In the genomic region with DNA sequence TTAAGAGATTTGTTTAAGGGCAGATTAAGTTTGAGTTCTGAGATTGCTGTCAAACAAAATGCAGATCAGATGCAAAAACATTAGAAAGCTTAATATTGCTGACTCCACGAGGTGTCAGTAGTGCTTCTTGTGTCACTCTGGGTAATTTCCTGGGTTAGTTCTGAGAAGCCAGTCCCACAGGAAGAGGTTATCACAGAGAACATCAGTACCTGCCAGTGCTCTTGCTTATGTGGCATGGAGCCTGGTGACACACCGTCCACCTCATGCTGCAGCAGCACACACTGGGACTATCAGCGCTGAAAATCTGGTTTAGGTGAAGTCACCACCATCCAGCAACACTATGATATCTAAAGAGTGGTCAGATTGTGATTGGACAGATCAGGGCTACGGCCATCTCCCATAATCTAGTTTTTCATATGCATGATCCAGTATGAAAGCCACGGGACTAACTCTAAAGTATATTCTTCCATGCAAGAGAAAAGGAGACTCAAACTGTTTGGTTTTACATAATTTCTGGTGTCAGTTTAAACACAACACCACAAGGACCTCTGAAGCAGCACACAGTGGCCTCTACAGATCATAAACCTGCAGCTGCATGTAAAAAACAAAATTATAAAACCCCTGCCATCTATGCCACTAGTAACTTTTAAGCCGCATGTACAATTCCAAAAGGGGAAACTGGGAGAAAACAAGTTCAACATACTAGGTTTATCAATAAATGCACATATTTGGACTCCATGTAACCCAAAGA, we compare ENCODE assay signal across 9 cellular contexts. TPM values are rescaled to one million over a fixed set of nuclear protein-coding genes. Genes with fewer than 3 reads are reported as not detected.
DNase-seq lines count a peak whose midpoint lies in the region; ATAC-seq and TF ChIP-seq lines count a peak whose summit lies in the region.
"Had no signal": no experiment of that assay in that cellular context is flagged by ENCODE, and none has a peak within 500 bp of the region (broad histone marks: within the 10 kb centered on the region; RNA-seq: fewer than 3 reads in every experiment).

No MANE protein-coding gene starts in this region.

- 49 to 52% methylated on average over 6 of the region's 6 CpGs for WGBS in heart right ventricle, 2 donors

- peak overlapping the region; percentile 68 for H3K4me3 Mint-ChIP-seq in activated T-helper 17 cell treated with anti-CD3 and anti-CD28 coated beads, Interleukin-2, amount 50 U/mL, for 72 hours

- H3K4me3 ChIP-seq in PC-9 (no peak overlapping the region), heart right ventricle (no peak overlapping the region)
- H3K4me3 ChIP-seq: SJSA1 had no signal

- H3F3A ChIP-seq in PC-9 (ENCODE audit: insufficient read depth, low read depth) = 0 out of 2 replicates have a peak, but pooled peaks cover 5% of the 10 kb centered on the region

- no peaks in the 10 kb centered on the region for H3K79me2 ChIP-seq in PC-9 (ENCODE audit: low read depth)

- H4K20me1 ChIP-seq in PC-9 (ENCODE audit: insufficient read depth) = no peaks in the 10 kb centered on the region

- H3K9me2 ChIP-seq in PC-9 (ENCODE audit: insufficient read depth) = no peaks in the 10 kb centered on the region; the same call in 1 of the 2 replicates

- peak overlapping the region; percentile 15 for H3K4me2 ChIP-seq in PC-9

- no peaks in the 10 kb centered on the region for H3K27me3 Mint-ChIP-seq in activated T-helper 17 cell treated with anti-CD3 and anti-CD28 coated beads, Interleukin-2, amount 50 U/mL, for 72 hours

- no TSS peak for BruUV-seq in PC-9 (replicated peaks; lab: Mats Ljungman, UMichigan)

- intact Hi-C loops in PC-9 (cut with micrococcal nuclease; ENCODE audit: unreplicated experiment) = loop anchor here (1.0 to 5.0 kb wide), 7 partner anchors 43 to 404 kb away; a partner anchor contains a TSS
- intact Hi-C loops in heart right ventricle (cut with DNase I) = loop anchor here in 7 of 10 donors (2.0 to 10.0 kb wide), 8 partner anchors 67 to 403 kb away; a partner anchor contains a TSS

- no peak overlapping the region for H2AFZ ChIP-seq in PC-9

- ATAC-seq in GM18909 (IDR thresholded peaks at IDR 0.05; ENCODE audit: poor library complexity, unreplicated experiment) = peak; percentile 92
- ATAC-seq in HG03135 (IDR thresholded peaks at IDR 0.05; ENCODE audit: unreplicated experiment) = peak; percentile 73
- peak; percentile 100 for ATAC-seq in activated T-helper 17 cell treated with anti-CD3 and anti-CD28 coated beads, Interleukin-2, amount 50 U/mL, for 72 hours (replicated peaks)
- ATAC-seq in heart right ventricle = peak in 7 of 8 donors; percentile 56 to 78 (median 63)

- H3K36me3 Mint-ChIP-seq in activated T-helper 17 cell treated with anti-CD3 and anti-CD28 coated beads, Interleukin-2, amount 50 U/mL, for 72 hours (ENCODE audit: low read depth) = peaks cover 68% of the 10 kb centered on the region

- peak overlapping the region; percentile 80 for H3K27ac Mint-ChIP-seq in activated T-helper 17 cell treated with anti-CD3 and anti-CD28 coated beads, Interleukin-2, amount 50 U/mL, for 72 hours

- H3K27me3 ChIP-seq in PC-9 (ENCODE audit: insufficient read depth, low read depth) (no peaks in the 10 kb centered on the region), heart right ventricle (no peaks in the 10 kb centered on the region)
- H3K27me3 ChIP-seq: SJSA1 had no signal

- TF ChIP-seq CTCF in C4-2B (conservative IDR thresholded peaks at IDR 0.05) (peak; percentile 87), PC-9 (conservative IDR thresholded peaks at IDR 0.05) (peak; percentile 58), heart right ventricle (IDR thresholded peaks at IDR 0.05) (peak in 8 of 9 donors; percentile 16 to 65 (median 49))

- H3K36me3 ChIP-seq in PC-9 (ENCODE audit: low read depth) (no peaks in the 10 kb centered on the region), heart right ventricle (peaks cover 0 to 78% (median 2%) of the 10 kb centered on the region in 9 donors)

- peaks cover 15% of the 10 kb centered on the region for H3K4me1 Mint-ChIP-seq in activated T-helper 17 cell treated with anti-CD3 and anti-CD28 coated beads, Interleukin-2, amount 50 U/mL, for 72 hours

- H3K9me3 Mint-ChIP-seq in activated T-helper 17 cell treated with anti-CD3 and anti-CD28 coated beads, Interleukin-2, amount 50 U/mL, for 72 hours = no peaks in the 10 kb centered on the region

- DNase-seq in PC-9 (peak; percentile 69 to 86), heart right ventricle (no peak), NCI-H1092 (lab: John Stamatoyannopoulos, UW) (no peak)
- peak; percentile 27 for DNase-seq in stimulated activated CD4-positive, alpha-beta T cell treated with anti-CD3 and anti-CD28 coated beads, Interleukin-2, amount 100 ng/mL, for 4 hours (ENCODE audit: low read depth)

- H3K9me3 ChIP-seq in PC-9 (ENCODE audit: insufficient read depth, low read depth) (no peaks in the 10 kb centered on the region; the same call in 1 of the 2 replicates), heart right ventricle (no peaks in the 10 kb centered on the region)
- H3K9me3 ChIP-seq: SJSA1 had no signal

- H3K27ac ChIP-seq in C4-2B = no peak overlapping the region
- no peak overlapping the region for H3K27ac ChIP-seq in PC-9
- no peak overlapping the region for H3K27ac ChIP-seq in heart right ventricle
- H3K27ac ChIP-seq: SJSA1 had no signal

- H3K4me1 ChIP-seq in PC-9 (replicated peaks; ENCODE audit: insufficient read depth) (peaks cover 17% of the 10 kb centered on the region), heart right ventricle (peaks cover 0 to 9% (median 0%) of the 10 kb centered on the region in 9 donors)

- POLR2A ChIA-PET in PC-9 (lab: Charles Lee; ENCODE audit: unreplicated experiment) = no interaction called here

- CTCF ChIA-PET in PC-9 (lab: Charles Lee) = interaction anchor here (0.6 to 1.2 kb wide), 5 partner anchors 28 to 404 kb away, joined by 3 to 4 read pairs (median 3); no protein-coding TSS in a partner anchor

RNA-seq across cellular contexts. Expression of a gene that starts 36.1 kb away (rescaled TPM):
- total RNA-seq in PC-9 (2021) (35.6 and 41.1 TPM in 2 replicates), heart right ventricle (1 to 10 TPM in 9 of 10 donors, under 1 TPM in 1; 0.85 to 3.5 (median 2.3) TPM)
- 1 to 10 TPM; 2.3 to 3.0 TPM for total RNA-seq in activated T-helper 17 cell treated with anti-CD3 and anti-CD28 coated beads, Interleukin-2, amount 50 U/mL, for 72 hours
- polyA plus RNA-seq in heart right ventricle = 1 to 10 TPM in 1 of 2 donors, under 1 TPM in 1; 0.75 to 1.8 TPM

Comparison
In these comparisons a context has a peak if more than half of its experiments do, and no peak if none do; other contexts are left out.
1. DNase-seq: peak in PC-9 (2 of 2) and stimulated activated CD4-positive, alpha-beta T cell treated with anti-CD3 and anti-CD28 coated beads, Interleukin-2, amount 100 ng/mL, for 4 hours (single experiment); none in heart right ventricle (0 of 2) and NCI-H1092 (single experiment).
2. Peak in every context shown above with its lines, with median percentiles within 50 percentile points of each other: CTCF ChIP-seq and ATAC-seq.